ENCODE assay signal across 8 cellular contexts in the genomic region with DNA sequence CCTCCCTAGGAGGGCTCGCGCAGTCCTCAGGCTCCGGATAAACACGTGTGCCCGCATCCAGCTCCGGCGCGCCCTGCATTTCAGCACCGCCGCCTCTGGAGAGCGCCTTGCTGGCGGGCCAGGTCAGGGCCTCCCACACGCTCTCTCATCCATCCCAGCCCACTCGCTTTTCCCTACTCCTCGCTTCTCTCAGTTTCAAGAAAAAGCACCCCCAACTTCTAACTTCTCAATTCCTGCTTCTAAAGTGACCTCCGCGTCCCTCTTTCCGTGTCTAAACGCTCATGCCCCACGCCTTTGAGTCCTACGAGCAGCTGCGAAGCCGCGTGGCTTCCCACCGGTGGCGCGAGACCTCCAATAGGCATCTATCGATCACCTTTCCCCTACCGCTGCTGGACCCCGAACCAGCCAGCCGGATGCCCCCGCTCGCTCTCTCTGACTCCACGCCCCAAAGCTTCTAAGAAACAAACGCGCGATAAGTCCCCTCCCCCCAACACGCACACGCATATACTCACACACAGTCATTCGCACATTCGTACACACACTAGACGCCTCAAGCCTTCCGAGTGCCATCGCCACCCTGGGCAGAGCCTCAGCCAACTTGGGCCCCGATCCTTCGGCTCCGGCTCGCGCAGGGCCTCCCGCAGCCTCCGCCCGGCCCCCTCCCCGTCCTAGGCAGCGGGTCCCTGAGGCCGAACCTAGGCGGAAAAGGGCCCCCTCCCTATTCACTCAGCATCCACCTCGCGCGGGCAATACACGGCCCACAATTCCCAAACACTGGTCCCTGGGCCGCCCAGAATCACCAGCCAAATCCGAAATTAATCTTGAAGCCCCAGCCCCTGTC. TPM values are rescaled to one million over a fixed set of nuclear protein-coding genes. Genes with fewer than 3 reads are reported as not detected.
DNase-seq lines count a peak whose midpoint lies in the region; ATAC-seq and TF ChIP-seq lines count a peak whose summit lies in the region.

No MANE protein-coding gene starts in this region.

- peaks cover 24% of the 10 kb centered on the region for H3K4me1 Mint-ChIP-seq in activated naive CD8-positive, alpha-beta T cell treated with anti-CD3 and anti-CD28 coated beads, Interleukin-2, amount 50 U/mL, for 24 hours

- peak; percentile 66 for ATAC-seq in activated naive CD8-positive, alpha-beta T cell treated with anti-CD3 and anti-CD28 coated beads, Interleukin-2, amount 50 U/mL, for 24 hours
- peak; percentile 97 for ATAC-seq in Right ventricle myocardium superior (ENCODE audit: poor library complexity)
- no peak for ATAC-seq in HG03045 (IDR thresholded peaks at IDR 0.05; ENCODE audit: unreplicated experiment)

- peak overlapping the region; percentile 68 for H3K4me3 Mint-ChIP-seq in activated naive CD8-positive, alpha-beta T cell treated with anti-CD3 and anti-CD28 coated beads, Interleukin-2, amount 50 U/mL, for 24 hours

- peaks cover 5% of the 10 kb centered on the region for H3K4me1 ChIP-seq in osteoblast (ENCODE audit: insufficient read depth, low read length)
- H3K4me1 ChIP-seq in uterus = peaks cover 0 to 14% of the 10 kb centered on the region in 2 donors

- no peak for TF ChIP-seq POLR2A in uterus (IDR thresholded peaks at IDR 0.05)

- no peaks in the 10 kb centered on the region for H4K20me1 ChIP-seq in osteoblast (ENCODE audit: insufficient read depth, low read length)

- no peaks in the 10 kb centered on the region for H3K9me3 Mint-ChIP-seq in activated naive CD8-positive, alpha-beta T cell treated with anti-CD3 and anti-CD28 coated beads, Interleukin-2, amount 50 U/mL, for 24 hours

- H3K27ac Mint-ChIP-seq in activated naive CD8-positive, alpha-beta T cell treated with anti-CD3 and anti-CD28 coated beads, Interleukin-2, amount 50 U/mL, for 24 hours = no peak overlapping the region

- H3K9me3 ChIP-seq in osteoblast (ENCODE audit: low read depth, low read length) = no peaks in the 10 kb centered on the region
- no peaks in the 10 kb centered on the region for H3K9me3 ChIP-seq in uterus

- no peaks in the 10 kb centered on the region for H3K36me3 Mint-ChIP-seq in activated naive CD8-positive, alpha-beta T cell treated with anti-CD3 and anti-CD28 coated beads, Interleukin-2, amount 50 U/mL, for 24 hours (ENCODE audit: low read depth)

- DNase-seq in GM10266 (ENCODE audit: extremely low spot score) (peak; percentile 27), NCI-H524 (lab: John Stamatoyannopoulos, UW) (peak; percentile 36 to 75), Right ventricle myocardium superior (peak; percentile 80), osteoblast (ENCODE audit: insufficient read length, low spot score, missing footprints) (peak; percentile 90), uterus (peak; percentile 31 to 60), NCI-H2029 treated with DMSO at 0.1 percent for 48 hours (lab: John Stamatoyannopoulos, UW) (no peak)
- DNase-seq in activated naive CD8-positive, alpha-beta T cell treated with anti-CD3 and anti-CD28 coated beads, Interleukin-2, amount 50 U/mL, for 24 hours = peak; percentile 50

- H3K27ac ChIP-seq in osteoblast (ENCODE audit: low read depth, low read length) (no peak overlapping the region), uterus (no peak overlapping the region)

- TF ChIP-seq CTCF in GM10266 (IDR thresholded peaks at IDR 0.05; ENCODE audit: control insufficient read depth, insufficient read depth, low read depth, missing control alignments) (no peak), osteoblast (IDR thresholded peaks at IDR 0.05; ENCODE audit: extremely low read depth, low read depth, low read length) (no peak), uterus (IDR thresholded peaks at IDR 0.05) (no peak)

- H2AFZ ChIP-seq in osteoblast (ENCODE audit: low read length) = no peak overlapping the region

- peak overlapping the region; percentile 30 for H3K4me2 ChIP-seq in osteoblast (ENCODE audit: insufficient read depth, low read length)

- H3K27me3 ChIP-seq in osteoblast (ENCODE audit: insufficient read depth, low read length) (peaks cover 57% of the 10 kb centered on the region), uterus (no peaks in the 10 kb centered on the region)

- H3K36me3 ChIP-seq in osteoblast (ENCODE audit: insufficient read depth, low read length) = no peaks in the 10 kb centered on the region
- no peaks in the 10 kb centered on the region for H3K36me3 ChIP-seq in uterus

- H3K27me3 Mint-ChIP-seq in activated naive CD8-positive, alpha-beta T cell treated with anti-CD3 and anti-CD28 coated beads, Interleukin-2, amount 50 U/mL, for 24 hours = peaks cover 67% of the 10 kb centered on the region

- H3K4me3 ChIP-seq in osteoblast (ENCODE audit: insufficient read depth, low read length) = no peak overlapping the region
- H3K4me3 ChIP-seq in uterus = peak overlapping the region in 1 of 2 donors; percentile 2

- intact Hi-C loops in Right ventricle myocardium superior (cut with DNase I) (no loop called here), uterus (cut with DNase I; ENCODE audit: low total_unique reads) (no loop called here)

- no peaks in the 10 kb centered on the region for H3K79me2 ChIP-seq in osteoblast (ENCODE audit: insufficient read depth, low read length)

RNA-seq across cellular contexts. Expression of gene NMNAT2, which starts 1.1 kb away (rescaled TPM):
- total RNA-seq in Right ventricle myocardium superior (2.1 TPM), osteoblast (2.5 and 5.6 TPM in 2 replicates), uterus (1 to 10 TPM in 2 of 4 donors, under 1 TPM in 1, not detected in 1; 0.85 to 2.8 (median 1.5) TPM)

RNA-seq across cellular contexts. Expression of gene SMG7, which starts 55.2 kb away (rescaled TPM):
- total RNA-seq in Right ventricle myocardium superior (41.1 TPM), osteoblast (25.0 TPM in 2 replicates), uterus (10 to 100 TPM in 3 of 4 donors, 1 to 10 TPM in 1; 9.1 to 63.1 (median 37.0) TPM)
